Comparison of ENCODE assay signal across 1 cellular context in the genomic region with DNA sequence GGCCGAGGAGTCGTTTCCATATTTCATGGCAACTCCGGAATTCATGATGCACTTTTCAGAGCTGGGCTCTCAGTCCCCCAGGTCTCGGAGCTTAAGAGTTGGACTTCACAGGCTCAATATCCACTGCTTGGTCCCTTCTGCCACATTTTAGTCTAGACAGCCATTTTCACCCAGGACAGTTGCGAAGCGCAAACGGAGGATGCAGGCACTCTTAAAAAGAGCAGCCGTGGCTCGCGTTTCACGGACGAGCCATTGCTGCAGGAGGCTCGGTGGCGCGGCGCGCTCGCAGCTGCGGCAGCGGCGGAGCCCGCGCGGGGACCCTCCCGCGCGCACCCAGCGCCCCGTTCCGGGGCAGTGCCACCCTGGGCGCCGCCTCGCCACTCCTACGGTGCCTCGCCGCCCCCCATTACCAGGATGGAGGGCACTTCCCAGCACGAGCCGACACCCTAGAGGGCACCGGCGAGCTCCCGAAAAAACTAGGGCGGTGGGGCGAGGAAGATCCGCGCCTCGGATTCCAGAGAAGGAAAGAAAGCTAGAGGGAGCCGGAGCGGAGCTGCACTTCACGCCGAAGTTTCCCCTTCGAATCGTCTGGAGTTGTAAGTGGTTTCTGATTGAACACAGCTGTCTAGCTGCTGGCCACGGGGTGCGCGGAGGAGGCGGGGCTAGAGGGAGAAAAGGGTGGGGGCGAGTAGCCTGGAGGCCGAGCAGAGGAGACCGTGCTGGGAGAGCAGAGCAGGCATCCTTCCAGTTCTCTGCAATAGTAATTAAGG.
TF ChIP-seq lines count a peak whose summit lies in the region.

No MANE protein-coding gene starts in this region.

TF ChIP-seq in WTC11, 78 proteins besides CTCF, POLR2A, EP300 and RAD21 (continued from another document):
- no peak for TF ChIP-seq FOXJ3 (CRISPR knock-in tag; IDR thresholded peaks at IDR 0.05; ENCODE audit: borderline replicate concordance)
- no peak for TF ChIP-seq TCF7 (CRISPR knock-in tag; IDR thresholded peaks at IDR 0.05; ENCODE audit: low read depth)
- TF ChIP-seq MXD4 (CRISPR knock-in tag; IDR thresholded peaks at IDR 0.05; ENCODE audit: borderline replicate concordance): no peak
- TF ChIP-seq, protein P1, sequence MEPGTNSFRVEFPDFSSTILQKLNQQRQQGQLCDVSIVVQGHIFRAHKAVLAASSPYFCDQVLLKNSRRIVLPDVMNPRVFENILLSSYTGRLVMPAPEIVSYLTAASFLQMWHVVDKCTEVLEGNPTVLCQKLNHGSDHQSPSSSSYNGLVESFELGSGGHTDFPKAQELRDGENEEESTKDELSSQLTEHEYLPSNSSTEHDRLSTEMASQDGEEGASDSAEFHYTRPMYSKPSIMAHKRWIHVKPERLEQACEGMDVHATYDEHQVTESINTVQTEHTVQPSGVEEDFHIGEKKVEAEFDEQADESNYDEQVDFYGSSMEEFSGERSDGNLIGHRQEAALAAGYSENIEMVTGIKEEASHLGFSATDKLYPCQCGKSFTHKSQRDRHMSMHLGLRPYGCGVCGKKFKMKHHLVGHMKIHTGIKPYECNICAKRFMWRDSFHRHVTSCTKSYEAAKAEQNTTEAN (CRISPR knock-in tag; IDR thresholded peaks at IDR 0.05): no peak
- TF ChIP-seq NFYB (CRISPR knock-in tag; conservative IDR thresholded peaks at IDR 0.05; ENCODE audit: low read depth): no peak
- TF ChIP-seq, protein P2, sequence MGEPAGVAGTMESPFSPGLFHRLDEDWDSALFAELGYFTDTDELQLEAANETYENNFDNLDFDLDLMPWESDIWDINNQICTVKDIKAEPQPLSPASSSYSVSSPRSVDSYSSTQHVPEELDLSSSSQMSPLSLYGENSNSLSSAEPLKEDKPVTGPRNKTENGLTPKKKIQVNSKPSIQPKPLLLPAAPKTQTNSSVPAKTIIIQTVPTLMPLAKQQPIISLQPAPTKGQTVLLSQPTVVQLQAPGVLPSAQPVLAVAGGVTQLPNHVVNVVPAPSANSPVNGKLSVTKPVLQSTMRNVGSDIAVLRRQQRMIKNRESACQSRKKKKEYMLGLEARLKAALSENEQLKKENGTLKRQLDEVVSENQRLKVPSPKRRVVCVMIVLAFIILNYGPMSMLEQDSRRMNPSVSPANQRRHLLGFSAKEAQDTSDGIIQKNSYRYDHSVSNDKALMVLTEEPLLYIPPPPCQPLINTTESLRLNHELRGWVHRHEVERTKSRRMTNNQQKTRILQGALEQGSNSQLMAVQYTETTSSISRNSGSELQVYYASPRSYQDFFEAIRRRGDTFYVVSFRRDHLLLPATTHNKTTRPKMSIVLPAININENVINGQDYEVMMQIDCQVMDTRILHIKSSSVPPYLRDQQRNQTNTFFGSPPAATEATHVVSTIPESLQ (CRISPR knock-in tag; IDR thresholded peaks at IDR 0.05): no peak
- TF ChIP-seq ELF4 (CRISPR knock-in tag; IDR thresholded peaks at IDR 0.05; ENCODE audit: low read depth): no peak
- TF ChIP-seq, protein P3, sequence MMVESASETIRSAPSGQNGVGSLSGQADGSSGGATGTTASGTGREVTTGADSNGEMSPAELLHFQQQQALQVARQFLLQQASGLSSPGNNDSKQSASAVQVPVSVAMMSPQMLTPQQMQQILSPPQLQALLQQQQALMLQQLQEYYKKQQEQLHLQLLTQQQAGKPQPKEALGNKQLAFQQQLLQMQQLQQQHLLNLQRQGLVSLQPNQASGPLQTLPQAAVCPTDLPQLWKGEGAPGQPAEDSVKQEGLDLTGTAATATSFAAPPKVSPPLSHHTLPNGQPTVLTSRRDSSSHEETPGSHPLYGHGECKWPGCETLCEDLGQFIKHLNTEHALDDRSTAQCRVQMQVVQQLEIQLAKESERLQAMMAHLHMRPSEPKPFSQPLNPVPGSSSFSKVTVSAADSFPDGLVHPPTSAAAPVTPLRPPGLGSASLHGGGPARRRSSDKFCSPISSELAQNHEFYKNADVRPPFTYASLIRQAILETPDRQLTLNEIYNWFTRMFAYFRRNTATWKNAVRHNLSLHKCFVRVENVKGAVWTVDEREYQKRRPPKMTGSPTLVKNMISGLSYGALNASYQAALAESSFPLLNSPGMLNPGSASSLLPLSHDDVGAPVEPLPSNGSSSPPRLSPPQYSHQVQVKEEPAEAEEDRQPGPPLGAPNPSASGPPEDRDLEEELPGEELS (CRISPR knock-in tag; IDR thresholded peaks at IDR 0.05): 0 out of 2 replicates have a peak, but pooled peaks have one; percentile 40
- TF ChIP-seq CREB1 (CRISPR knock-in tag; IDR thresholded peaks at IDR 0.05): no peak
- no peak for TF ChIP-seq ZNF121 (CRISPR knock-in tag; IDR thresholded peaks at IDR 0.05)
- TF ChIP-seq, protein P4, sequence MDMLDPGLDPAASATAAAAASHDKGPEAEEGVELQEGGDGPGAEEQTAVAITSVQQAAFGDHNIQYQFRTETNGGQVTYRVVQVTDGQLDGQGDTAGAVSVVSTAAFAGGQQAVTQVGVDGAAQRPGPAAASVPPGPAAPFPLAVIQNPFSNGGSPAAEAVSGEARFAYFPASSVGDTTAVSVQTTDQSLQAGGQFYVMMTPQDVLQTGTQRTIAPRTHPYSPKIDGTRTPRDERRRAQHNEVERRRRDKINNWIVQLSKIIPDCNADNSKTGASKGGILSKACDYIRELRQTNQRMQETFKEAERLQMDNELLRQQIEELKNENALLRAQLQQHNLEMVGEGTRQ (CRISPR knock-in tag; IDR thresholded peaks at IDR 0.05): peak; percentile 61
- TF ChIP-seq, protein P5, sequence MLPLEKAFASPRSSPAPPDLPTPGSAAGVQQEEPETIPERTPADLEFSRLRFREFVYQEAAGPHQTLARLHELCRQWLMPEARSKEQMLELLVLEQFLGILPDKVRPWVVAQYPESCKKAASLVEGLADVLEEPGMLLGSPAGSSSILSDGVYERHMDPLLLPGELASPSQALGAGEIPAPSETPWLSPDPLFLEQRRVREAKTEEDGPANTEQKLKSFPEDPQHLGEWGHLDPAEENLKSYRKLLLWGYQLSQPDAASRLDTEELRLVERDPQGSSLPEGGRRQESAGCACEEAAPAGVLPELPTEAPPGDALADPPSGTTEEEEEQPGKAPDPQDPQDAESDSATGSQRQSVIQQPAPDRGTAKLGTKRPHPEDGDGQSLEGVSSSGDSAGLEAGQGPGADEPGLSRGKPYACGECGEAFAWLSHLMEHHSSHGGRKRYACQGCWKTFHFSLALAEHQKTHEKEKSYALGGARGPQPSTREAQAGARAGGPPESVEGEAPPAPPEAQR (CRISPR knock-in tag; IDR thresholded peaks at IDR 0.05): no peak
- TF ChIP-seq, protein P6, sequence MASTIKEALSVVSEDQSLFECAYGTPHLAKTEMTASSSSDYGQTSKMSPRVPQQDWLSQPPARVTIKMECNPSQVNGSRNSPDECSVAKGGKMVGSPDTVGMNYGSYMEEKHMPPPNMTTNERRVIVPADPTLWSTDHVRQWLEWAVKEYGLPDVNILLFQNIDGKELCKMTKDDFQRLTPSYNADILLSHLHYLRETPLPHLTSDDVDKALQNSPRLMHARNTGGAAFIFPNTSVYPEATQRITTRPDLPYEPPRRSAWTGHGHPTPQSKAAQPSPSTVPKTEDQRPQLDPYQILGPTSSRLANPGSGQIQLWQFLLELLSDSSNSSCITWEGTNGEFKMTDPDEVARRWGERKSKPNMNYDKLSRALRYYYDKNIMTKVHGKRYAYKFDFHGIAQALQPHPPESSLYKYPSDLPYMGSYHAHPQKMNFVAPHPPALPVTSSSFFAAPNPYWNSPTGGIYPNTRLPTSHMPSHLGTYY (CRISPR knock-in tag; IDR thresholded peaks at IDR 0.05): no peak
- TF ChIP-seq, protein P7, sequence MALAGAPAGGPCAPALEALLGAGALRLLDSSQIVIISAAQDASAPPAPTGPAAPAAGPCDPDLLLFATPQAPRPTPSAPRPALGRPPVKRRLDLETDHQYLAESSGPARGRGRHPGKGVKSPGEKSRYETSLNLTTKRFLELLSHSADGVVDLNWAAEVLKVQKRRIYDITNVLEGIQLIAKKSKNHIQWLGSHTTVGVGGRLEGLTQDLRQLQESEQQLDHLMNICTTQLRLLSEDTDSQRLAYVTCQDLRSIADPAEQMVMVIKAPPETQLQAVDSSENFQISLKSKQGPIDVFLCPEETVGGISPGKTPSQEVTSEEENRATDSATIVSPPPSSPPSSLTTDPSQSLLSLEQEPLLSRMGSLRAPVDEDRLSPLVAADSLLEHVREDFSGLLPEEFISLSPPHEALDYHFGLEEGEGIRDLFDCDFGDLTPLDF (CRISPR knock-in tag; IDR thresholded peaks at IDR 0.05): no peak
- TF ChIP-seq ZNF317 (CRISPR knock-in tag; IDR thresholded peaks at IDR 0.05; ENCODE audit: borderline replicate concordance, low read depth): no peak
